ENCODE assay signal across 1 cellular context in genomic region chr14:105091335-105092123, GRCh38.
A peak's percentile ranks its signal among the peaks of the same experiment; 100 is the strongest.
TF ChIP-seq lines count a peak whose summit lies in the region.

No MANE protein-coding gene starts in this region.

TF ChIP-seq in K562, 482 proteins besides CTCF, POLR2A, EP300 and RAD21:
- TF ChIP-seq ZNF311 (CRISPR knock-in tag; IDR thresholded peaks at IDR 0.05): no peak
- TF ChIP-seq HNRNPL (IDR thresholded peaks at IDR 0.05; ENCODE audit: low read depth, low read length): peak; percentile 73; the same call in 1 of the 2 replicates
- 0 out of 2 replicates have a peak, but pooled peaks have one; percentile 6 for TF ChIP-seq RBFOX2 (IDR thresholded peaks at IDR 0.05; ENCODE audit: low read depth, low read length)
TF ChIP-seq in K562: peak in this region for 2.
